Comparison of ENCODE assay signal across 8 cellular contexts in genomic region chr13:36819811-36820140, GRCh38. TPM values are rescaled to one million over a fixed set of nuclear protein-coding genes. Genes with fewer than 3 reads are reported as not detected.
DNase-seq lines count a peak whose midpoint lies in the region; ATAC-seq and TF ChIP-seq lines count a peak whose summit lies in the region.

No MANE protein-coding gene starts in this region.

- POLR2A ChIA-PET in activated CD4-positive, alpha-beta T cell treated with anti-CD3 and anti-CD28 coated beads, Interleukin-2, amount 10 ng/mL, durations not matched to agents 7 days and 5 days (lab: Charles Lee): no interaction called here

- TF ChIP-seq CTCF in fibroblast of the aortic adventitia (IDR thresholded peaks at IDR 0.05; ENCODE audit: insufficient read depth, low read length): no peak

- peak overlapping the region; percentile 92 to 98 (median 96) for H3K4me3 Mint-ChIP-seq in IgD-negative memory B cell
- H3K4me3 Mint-ChIP-seq in activated CD4-positive, alpha-beta T cell treated with anti-CD3 and anti-CD28 coated beads, Interleukin-2, amount 10 ng/mL, durations not matched to agents 7 days and 5 days: peak overlapping the region; percentile 90

- intact Hi-C loops in posterior vena cava (cut with DNase I): no loop called here

- peak overlapping the region; percentile 79 for H3K4me3 ChIP-seq in fibroblast of the aortic adventitia (ENCODE audit: low read depth, low read length)

- CTCF ChIA-PET in activated CD4-positive, alpha-beta T cell treated with anti-CD3 and anti-CD28 coated beads, Interleukin-2, amount 10 ng/mL, durations not matched to agents 7 days and 5 days (lab: Charles Lee): no interaction called here

- DNase-seq in GF-D8 (lab: John Stamatoyannopoulos, UW) (peak; percentile 21), fibroblast of the aortic adventitia (ENCODE audit: low read depth) (peak; percentile 28), posterior vena cava (ENCODE audit: low spot score) (peak; percentile 80), ecto neural progenitor cell (ENCODE audit: low spot score) (no peak), A172 (ENCODE audit: low spot score) (no peak)
- DNase-seq in activated CD4-positive, alpha-beta T cell treated with anti-CD3 and anti-CD28 coated beads, Interleukin-2, amount 10 ng/mL, durations not matched to agents 7 days and 5 days: peak; percentile 54

- ATAC-seq in GM21576 (IDR thresholded peaks at IDR 0.05; ENCODE audit: unreplicated experiment): peak; percentile 14

- peaks cover 4% of the 10 kb centered on the region for H3K27me3 Mint-ChIP-seq in IgD-negative memory B cell
- H3K27me3 Mint-ChIP-seq in activated CD4-positive, alpha-beta T cell treated with anti-CD3 and anti-CD28 coated beads, Interleukin-2, amount 10 ng/mL, durations not matched to agents 7 days and 5 days: peaks cover 3% of the 10 kb centered on the region

- H3K27ac Mint-ChIP-seq in IgD-negative memory B cell: peak overlapping the region; percentile 73 to 95 (median 88)
- H3K27ac Mint-ChIP-seq in activated CD4-positive, alpha-beta T cell treated with anti-CD3 and anti-CD28 coated beads, Interleukin-2, amount 10 ng/mL, durations not matched to agents 7 days and 5 days: peak overlapping the region; percentile 99

- H3K36me3 Mint-ChIP-seq in IgD-negative memory B cell: no peaks in the 10 kb centered on the region
- H3K36me3 Mint-ChIP-seq in activated CD4-positive, alpha-beta T cell treated with anti-CD3 and anti-CD28 coated beads, Interleukin-2, amount 10 ng/mL, durations not matched to agents 7 days and 5 days (ENCODE audit: low read depth): peaks cover 12% of the 10 kb centered on the region

- H3K9me3 Mint-ChIP-seq in IgD-negative memory B cell: no peaks in the 10 kb centered on the region
- no peaks in the 10 kb centered on the region for H3K9me3 Mint-ChIP-seq in activated CD4-positive, alpha-beta T cell treated with anti-CD3 and anti-CD28 coated beads, Interleukin-2, amount 10 ng/mL, durations not matched to agents 7 days and 5 days

- H3K4me1 Mint-ChIP-seq in IgD-negative memory B cell: peaks cover 34 to 37% (median 34%) of the 10 kb centered on the region in 3 donors
- H3K4me1 Mint-ChIP-seq in activated CD4-positive, alpha-beta T cell treated with anti-CD3 and anti-CD28 coated beads, Interleukin-2, amount 10 ng/mL, durations not matched to agents 7 days and 5 days: peaks cover 62% of the 10 kb centered on the region

RNA-seq across cellular contexts. Expression of gene RFXAP, which starts 0.8 kb away (rescaled TPM):
- 5.1 TPM for polyA plus RNA-seq in IgD-negative memory B cell
- 10 to 100 TPM; 13.8 to 16.7 TPM for total RNA-seq in activated CD4-positive, alpha-beta T cell treated with anti-CD3 and anti-CD28 coated beads, Interleukin-2, amount 10 ng/mL, durations not matched to agents 7 days and 5 days
- 3.7 and 3.8 TPM in 2 replicates for total RNA-seq in fibroblast of the aortic adventitia (ENCODE audit: low replicate concordance)
- 1 to 10 TPM; 6.8 to 7.2 TPM for total RNA-seq in posterior vena cava
- 1.3 and 1.5 TPM in 2 replicates for total RNA-seq in A172 (2014; rRNA removed; shearing (Covaris generic))

Comparison
In these comparisons a context has a peak if more than half of its experiments do, and no peak if none do; other contexts are left out.
1. DNase-seq: peak in GF-D8 (single experiment), activated CD4-positive, alpha-beta T cell treated with anti-CD3 and anti-CD28 coated beads, Interleukin-2, amount 10 ng/mL, durations not matched to agents 7 days and 5 days (single experiment), fibroblast of the aortic adventitia (single experiment) and posterior vena cava (single experiment); none in ecto neural progenitor cell (single experiment) and A172 (single experiment).